ENCODE assay signal across 1 cellular context in the genomic region with DNA sequence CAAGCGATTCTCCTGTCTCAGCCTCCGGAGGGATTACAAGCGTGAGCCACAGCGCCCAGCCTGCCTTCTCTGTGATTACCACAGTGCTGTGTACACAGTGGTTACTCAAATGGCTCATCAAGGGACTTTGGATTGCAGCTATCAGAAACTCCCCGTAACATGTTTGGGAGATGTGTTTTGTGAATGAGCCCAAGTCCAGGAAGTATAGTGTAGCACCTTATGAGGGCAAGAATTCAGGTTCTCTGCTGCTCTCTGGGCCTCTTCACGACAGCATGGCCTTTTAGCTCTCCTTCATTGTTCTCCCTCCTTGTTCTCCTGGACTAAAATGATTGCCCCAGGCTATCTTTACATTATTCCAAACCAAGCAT.
TF ChIP-seq lines count a peak whose summit lies in the region.

No MANE protein-coding gene starts in this region.

TF ChIP-seq in HepG2, 621 proteins besides CTCF, POLR2A, EP300 and RAD21 (continued from another document and continues in another):
- TF ChIP-seq, protein P1, sequence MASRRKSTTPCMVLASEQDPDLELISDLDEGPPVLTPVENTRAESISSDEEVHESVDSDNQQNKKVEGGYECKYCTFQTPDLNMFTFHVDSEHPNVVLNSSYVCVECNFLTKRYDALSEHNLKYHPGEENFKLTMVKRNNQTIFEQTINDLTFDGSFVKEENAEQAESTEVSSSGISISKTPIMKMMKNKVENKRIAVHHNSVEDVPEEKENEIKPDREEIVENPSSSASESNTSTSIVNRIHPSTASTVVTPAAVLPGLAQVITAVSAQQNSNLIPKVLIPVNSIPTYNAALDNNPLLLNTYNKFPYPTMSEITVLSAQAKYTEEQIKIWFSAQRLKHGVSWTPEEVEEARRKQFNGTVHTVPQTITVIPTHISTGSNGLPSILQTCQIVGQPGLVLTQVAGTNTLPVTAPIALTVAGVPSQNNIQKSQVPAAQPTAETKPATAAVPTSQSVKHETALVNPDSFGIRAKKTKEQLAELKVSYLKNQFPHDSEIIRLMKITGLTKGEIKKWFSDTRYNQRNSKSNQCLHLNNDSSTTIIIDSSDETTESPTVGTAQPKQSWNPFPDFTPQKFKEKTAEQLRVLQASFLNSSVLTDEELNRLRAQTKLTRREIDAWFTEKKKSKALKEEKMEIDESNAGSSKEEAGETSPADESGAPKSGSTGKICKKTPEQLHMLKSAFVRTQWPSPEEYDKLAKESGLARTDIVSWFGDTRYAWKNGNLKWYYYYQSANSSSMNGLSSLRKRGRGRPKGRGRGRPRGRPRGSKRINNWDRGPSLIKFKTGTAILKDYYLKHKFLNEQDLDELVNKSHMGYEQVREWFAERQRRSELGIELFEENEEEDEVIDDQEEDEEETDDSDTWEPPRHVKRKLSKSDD (CRISPR knock-in tag; IDR thresholded peaks at IDR 0.05; ENCODE audit: low read depth) = 0 out of 2 replicates have a peak, but pooled peaks have one; percentile 58
- no peak for TF ChIP-seq ZSCAN20 (CRISPR knock-in tag; IDR thresholded peaks at IDR 0.05; ENCODE audit: borderline replicate concordance)
- TF ChIP-seq CBX2 (IDR thresholded peaks at IDR 0.05; ENCODE audit: low read depth, low read length) = no peak
- TF ChIP-seq CBX2 (CRISPR knock-in tag; IDR thresholded peaks at IDR 0.05; ENCODE audit: low read depth) = no peak
- no peak for TF ChIP-seq ZNF550 (CRISPR knock-in tag; IDR thresholded peaks at IDR 0.05; ENCODE audit: borderline replicate concordance)
- TF ChIP-seq ZNF678 (CRISPR knock-in tag; IDR thresholded peaks at IDR 0.05) = no peak
- peak; percentile 73; the same call in 1 of the 2 replicates for TF ChIP-seq SMAD3 (CRISPR knock-in tag; IDR thresholded peaks at IDR 0.05)
- peak; percentile 92 for TF ChIP-seq CBX1 (IDR thresholded peaks at IDR 0.05; ENCODE audit: low read depth)
- TF ChIP-seq ISL2 (CRISPR knock-in tag; IDR thresholded peaks at IDR 0.05) = peak; percentile 66; the same call in 1 of the 2 replicates
- TF ChIP-seq HIVEP1 (CRISPR knock-in tag; IDR thresholded peaks at IDR 0.05) = no peak
- no peak for TF ChIP-seq PCBP1 (IDR thresholded peaks at IDR 0.05; ENCODE audit: borderline replicate concordance, low read depth, low read length)
- TF ChIP-seq, protein P2, sequence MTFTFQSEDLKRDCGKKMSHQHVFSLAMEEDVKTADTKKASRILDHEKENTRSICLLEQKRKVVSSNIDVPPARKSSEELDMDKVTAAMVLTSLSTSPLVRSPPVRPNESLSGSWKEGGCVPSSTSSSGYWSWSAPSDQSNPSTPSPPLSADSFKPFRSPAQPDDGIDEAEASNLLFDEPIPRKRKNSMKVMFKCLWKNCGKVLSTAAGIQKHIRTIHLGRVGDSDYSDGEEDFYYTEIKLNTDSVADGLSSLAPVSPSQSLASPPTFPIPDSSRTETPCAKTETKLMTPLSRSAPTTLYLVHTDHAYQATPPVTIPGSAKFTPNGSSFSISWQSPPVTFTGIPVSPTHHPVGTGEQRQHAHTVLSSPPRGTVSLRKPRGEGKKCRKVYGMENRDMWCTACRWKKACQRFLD (CRISPR knock-in tag; IDR thresholded peaks at IDR 0.05; ENCODE audit: borderline replicate concordance) = no peak
- TF ChIP-seq CHCHD3 (CRISPR knock-in tag; IDR thresholded peaks at IDR 0.05) = no peak
- peak; percentile 64; the same call in 1 of the 2 replicates for TF ChIP-seq MEIS2 (CRISPR knock-in tag; IDR thresholded peaks at IDR 0.05)
- TF ChIP-seq HMGA1 (CRISPR knock-in tag; conservative IDR thresholded peaks at IDR 0.05) = no peak
- TF ChIP-seq, protein P3, sequence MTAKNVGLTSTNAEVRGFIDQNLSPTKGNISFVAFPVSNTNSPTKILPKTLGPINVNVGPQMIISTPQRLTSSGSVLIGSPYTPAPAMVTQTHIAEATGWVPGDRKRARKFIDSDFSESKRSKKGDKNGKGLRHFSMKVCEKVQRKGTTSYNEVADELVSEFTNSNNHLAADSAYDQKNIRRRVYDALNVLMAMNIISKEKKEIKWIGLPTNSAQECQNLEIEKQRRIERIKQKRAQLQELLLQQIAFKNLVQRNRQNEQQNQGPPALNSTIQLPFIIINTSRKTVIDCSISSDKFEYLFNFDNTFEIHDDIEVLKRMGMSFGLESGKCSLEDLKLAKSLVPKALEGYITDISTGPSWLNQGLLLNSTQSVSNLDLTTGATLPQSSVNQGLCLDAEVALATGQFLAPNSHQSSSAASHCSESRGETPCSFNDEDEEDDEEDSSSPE (CRISPR knock-in tag; IDR thresholded peaks at IDR 0.05) = 0 out of 2 replicates have a peak, but pooled peaks have one; percentile 14
- no peak for TF ChIP-seq ZNF746 (CRISPR knock-in tag; IDR thresholded peaks at IDR 0.05)
- TF ChIP-seq ZIK1 (CRISPR knock-in tag; IDR thresholded peaks at IDR 0.05; ENCODE audit: borderline replicate concordance, low read depth) = peak; percentile 29; the same call in 1 of the 2 replicates
- TF ChIP-seq ZNF747 (CRISPR knock-in tag; IDR thresholded peaks at IDR 0.05; ENCODE audit: borderline replicate concordance) = peak; percentile 77; the same call in 1 of the 2 replicates
- TF ChIP-seq, protein P4, sequence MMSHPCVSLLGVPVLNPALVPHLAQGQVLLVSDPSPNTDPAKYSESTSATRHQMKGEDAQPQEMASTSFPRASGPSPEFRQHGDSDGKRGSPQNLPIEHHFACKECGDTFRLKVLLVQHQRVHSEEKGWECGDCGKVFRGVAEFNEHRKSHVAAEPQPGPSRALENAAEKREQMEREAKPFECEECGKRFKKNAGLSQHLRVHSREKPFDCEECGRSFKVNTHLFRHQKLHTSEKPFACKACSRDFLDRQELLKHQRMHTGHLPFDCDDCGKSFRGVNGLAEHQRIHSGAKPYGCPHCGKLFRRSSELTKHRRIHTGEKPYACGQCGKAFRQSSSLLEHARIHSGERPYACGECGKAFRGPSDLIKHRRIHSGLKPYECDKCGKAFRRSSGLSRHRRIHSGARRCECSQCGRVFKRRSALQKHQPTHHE (CRISPR knock-in tag; IDR thresholded peaks at IDR 0.05; ENCODE audit: borderline replicate concordance) = no peak
- no peak for TF ChIP-seq TBL1XR1 (IDR thresholded peaks at IDR 0.05; ENCODE audit: borderline replicate concordance, low read length, partially characterized antibody)
- no peak for TF ChIP-seq ZNF724P (CRISPR knock-in tag; IDR thresholded peaks at IDR 0.05; ENCODE audit: borderline replicate concordance)
- TF ChIP-seq LCORL (IDR thresholded peaks at IDR 0.05) = no peak
- TF ChIP-seq LCORL (CRISPR knock-in tag; IDR thresholded peaks at IDR 0.05) = peak; percentile 93
- TF ChIP-seq JUND (CRISPR knock-in tag; IDR thresholded peaks at IDR 0.05) = peak; percentile 71; the same call in 1 of the 2 replicates
- peak; percentile 93 for TF ChIP-seq ELF3 (CRISPR knock-in tag; IDR thresholded peaks at IDR 0.05)
- TF ChIP-seq ZNF570 (CRISPR knock-in tag; IDR thresholded peaks at IDR 0.05; ENCODE audit: borderline replicate concordance) = no peak
- 0 out of 2 replicates have a peak, but pooled peaks have one; percentile 18 for TF ChIP-seq PHF8 (CRISPR knock-in tag; IDR thresholded peaks at IDR 0.05)
- TF ChIP-seq SAFB2 (CRISPR knock-in tag; IDR thresholded peaks at IDR 0.05; ENCODE audit: borderline replicate concordance, low read depth) = no peak
- TF ChIP-seq, protein P5, sequence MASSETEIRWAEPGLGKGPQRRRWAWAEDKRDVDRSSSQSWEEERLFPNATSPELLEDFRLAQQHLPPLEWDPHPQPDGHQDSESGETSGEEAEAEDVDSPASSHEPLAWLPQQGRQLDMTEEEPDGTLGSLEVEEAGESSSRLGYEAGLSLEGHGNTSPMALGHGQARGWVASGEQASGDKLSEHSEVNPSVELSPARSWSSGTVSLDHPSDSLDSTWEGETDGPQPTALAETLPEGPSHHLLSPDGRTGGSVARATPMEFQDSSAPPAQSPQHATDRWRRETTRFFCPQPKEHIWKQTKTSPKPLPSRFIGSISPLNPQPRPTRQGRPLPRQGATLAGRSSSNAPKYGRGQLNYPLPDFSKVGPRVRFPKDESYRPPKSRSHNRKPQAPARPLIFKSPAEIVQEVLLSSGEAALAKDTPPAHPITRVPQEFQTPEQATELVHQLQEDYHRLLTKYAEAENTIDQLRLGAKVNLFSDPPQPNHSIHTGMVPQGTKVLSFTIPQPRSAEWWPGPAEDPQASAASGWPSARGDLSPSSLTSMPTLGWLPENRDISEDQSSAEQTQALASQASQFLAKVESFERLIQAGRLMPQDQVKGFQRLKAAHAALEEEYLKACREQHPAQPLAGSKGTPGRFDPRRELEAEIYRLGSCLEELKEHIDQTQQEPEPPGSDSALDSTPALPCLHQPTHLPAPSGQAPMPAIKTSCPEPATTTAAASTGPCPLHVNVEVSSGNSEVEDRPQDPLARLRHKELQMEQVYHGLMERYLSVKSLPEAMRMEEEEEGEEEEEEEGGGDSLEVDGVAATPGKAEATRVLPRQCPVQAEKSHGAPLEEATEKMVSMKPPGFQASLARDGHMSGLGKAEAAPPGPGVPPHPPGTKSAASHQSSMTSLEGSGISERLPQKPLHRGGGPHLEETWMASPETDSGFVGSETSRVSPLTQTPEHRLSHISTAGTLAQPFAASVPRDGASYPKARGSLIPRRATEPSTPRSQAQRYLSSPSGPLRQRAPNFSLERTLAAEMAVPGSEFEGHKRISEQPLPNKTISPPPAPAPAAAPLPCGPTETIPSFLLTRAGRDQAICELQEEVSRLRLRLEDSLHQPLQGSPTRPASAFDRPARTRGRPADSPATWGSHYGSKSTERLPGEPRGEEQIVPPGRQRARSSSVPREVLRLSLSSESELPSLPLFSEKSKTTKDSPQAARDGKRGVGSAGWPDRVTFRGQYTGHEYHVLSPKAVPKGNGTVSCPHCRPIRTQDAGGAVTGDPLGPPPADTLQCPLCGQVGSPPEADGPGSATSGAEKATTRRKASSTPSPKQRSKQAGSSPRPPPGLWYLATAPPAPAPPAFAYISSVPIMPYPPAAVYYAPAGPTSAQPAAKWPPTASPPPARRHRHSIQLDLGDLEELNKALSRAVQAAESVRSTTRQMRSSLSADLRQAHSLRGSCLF (CRISPR knock-in tag; IDR thresholded peaks at IDR 0.05; ENCODE audit: borderline replicate concordance) = no peak
- TF ChIP-seq PAWR (CRISPR knock-in tag; IDR thresholded peaks at IDR 0.05; ENCODE audit: borderline replicate concordance) = no peak
- TF ChIP-seq, protein P6, sequence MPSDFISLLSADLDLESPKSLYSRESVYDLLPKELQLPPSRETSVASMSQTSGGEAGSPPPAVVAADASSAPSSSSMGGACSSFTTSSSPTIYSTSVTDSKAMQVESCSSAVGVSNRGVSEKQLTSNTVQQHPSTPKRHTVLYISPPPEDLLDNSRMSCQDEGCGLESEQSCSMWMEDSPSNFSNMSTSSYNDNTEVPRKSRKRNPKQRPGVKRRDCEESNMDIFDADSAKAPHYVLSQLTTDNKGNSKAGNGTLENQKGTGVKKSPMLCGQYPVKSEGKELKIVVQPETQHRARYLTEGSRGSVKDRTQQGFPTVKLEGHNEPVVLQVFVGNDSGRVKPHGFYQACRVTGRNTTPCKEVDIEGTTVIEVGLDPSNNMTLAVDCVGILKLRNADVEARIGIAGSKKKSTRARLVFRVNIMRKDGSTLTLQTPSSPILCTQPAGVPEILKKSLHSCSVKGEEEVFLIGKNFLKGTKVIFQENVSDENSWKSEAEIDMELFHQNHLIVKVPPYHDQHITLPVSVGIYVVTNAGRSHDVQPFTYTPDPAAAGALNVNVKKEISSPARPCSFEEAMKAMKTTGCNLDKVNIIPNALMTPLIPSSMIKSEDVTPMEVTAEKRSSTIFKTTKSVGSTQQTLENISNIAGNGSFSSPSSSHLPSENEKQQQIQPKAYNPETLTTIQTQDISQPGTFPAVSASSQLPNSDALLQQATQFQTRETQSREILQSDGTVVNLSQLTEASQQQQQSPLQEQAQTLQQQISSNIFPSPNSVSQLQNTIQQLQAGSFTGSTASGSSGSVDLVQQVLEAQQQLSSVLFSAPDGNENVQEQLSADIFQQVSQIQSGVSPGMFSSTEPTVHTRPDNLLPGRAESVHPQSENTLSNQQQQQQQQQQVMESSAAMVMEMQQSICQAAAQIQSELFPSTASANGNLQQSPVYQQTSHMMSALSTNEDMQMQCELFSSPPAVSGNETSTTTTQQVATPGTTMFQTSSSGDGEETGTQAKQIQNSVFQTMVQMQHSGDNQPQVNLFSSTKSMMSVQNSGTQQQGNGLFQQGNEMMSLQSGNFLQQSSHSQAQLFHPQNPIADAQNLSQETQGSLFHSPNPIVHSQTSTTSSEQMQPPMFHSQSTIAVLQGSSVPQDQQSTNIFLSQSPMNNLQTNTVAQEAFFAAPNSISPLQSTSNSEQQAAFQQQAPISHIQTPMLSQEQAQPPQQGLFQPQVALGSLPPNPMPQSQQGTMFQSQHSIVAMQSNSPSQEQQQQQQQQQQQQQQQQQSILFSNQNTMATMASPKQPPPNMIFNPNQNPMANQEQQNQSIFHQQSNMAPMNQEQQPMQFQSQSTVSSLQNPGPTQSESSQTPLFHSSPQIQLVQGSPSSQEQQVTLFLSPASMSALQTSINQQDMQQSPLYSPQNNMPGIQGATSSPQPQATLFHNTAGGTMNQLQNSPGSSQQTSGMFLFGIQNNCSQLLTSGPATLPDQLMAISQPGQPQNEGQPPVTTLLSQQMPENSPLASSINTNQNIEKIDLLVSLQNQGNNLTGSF (CRISPR knock-in tag; IDR thresholded peaks at IDR 0.05) = no peak
- TF ChIP-seq MTA1 (CRISPR knock-in tag; IDR thresholded peaks at IDR 0.05; ENCODE audit: borderline replicate concordance) = no peak
- TF ChIP-seq ZNF143 (CRISPR knock-in tag; IDR thresholded peaks at IDR 0.05) = no peak
- no peak for TF ChIP-seq ZFAT (CRISPR knock-in tag; conservative IDR thresholded peaks at IDR 0.05)
- TF ChIP-seq POLR2AphosphoS5 (IDR thresholded peaks at IDR 0.05; ENCODE audit: low read depth, low read length) = no peak
- TF ChIP-seq BRD4 (CRISPR knock-in tag; IDR thresholded peaks at IDR 0.05) = 0 out of 2 replicates have a peak, but pooled peaks have one; percentile 38
- TF ChIP-seq, protein P7, sequence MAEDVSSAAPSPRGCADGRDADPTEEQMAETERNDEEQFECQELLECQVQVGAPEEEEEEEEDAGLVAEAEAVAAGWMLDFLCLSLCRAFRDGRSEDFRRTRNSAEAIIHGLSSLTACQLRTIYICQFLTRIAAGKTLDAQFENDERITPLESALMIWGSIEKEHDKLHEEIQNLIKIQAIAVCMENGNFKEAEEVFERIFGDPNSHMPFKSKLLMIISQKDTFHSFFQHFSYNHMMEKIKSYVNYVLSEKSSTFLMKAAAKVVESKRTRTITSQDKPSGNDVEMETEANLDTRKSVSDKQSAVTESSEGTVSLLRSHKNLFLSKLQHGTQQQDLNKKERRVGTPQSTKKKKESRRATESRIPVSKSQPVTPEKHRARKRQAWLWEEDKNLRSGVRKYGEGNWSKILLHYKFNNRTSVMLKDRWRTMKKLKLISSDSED (CRISPR knock-in tag; IDR thresholded peaks at IDR 0.05) = no peak
- no peak for TF ChIP-seq SCMH1 (CRISPR knock-in tag; IDR thresholded peaks at IDR 0.05; ENCODE audit: borderline replicate concordance)
- TF ChIP-seq, protein P8, sequence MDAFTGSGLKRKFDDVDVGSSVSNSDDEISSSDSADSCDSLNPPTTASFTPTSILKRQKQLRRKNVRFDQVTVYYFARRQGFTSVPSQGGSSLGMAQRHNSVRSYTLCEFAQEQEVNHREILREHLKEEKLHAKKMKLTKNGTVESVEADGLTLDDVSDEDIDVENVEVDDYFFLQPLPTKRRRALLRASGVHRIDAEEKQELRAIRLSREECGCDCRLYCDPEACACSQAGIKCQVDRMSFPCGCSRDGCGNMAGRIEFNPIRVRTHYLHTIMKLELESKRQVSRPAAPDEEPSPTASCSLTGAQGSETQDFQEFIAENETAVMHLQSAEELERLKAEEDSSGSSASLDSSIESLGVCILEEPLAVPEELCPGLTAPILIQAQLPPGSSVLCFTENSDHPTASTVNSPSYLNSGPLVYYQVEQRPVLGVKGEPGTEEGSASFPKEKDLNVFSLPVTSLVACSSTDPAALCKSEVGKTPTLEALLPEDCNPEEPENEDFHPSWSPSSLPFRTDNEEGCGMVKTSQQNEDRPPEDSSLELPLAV (CRISPR knock-in tag; conservative IDR thresholded peaks at IDR 0.05; ENCODE audit: low read depth) = no peak
- TF ChIP-seq STAG1 (CRISPR knock-in tag; IDR thresholded peaks at IDR 0.05) = peak; percentile 29
- TF ChIP-seq SIN3B (IDR thresholded peaks at IDR 0.05; ENCODE audit: low read length) = no peak
- TF ChIP-seq POLR2G (IDR thresholded peaks at IDR 0.05; ENCODE audit: low read depth, low read length) = no peak
- peak; percentile 87 for TF ChIP-seq DPF2 (CRISPR knock-in tag; IDR thresholded peaks at IDR 0.05; ENCODE audit: borderline replicate concordance, low read depth)
